ENCODE assay signal across 15 cellular contexts in genomic region chr5:79595086-79595485, GRCh38. TPM values are rescaled to one million over a fixed set of nuclear protein-coding genes. Genes with fewer than 3 reads are reported as not detected.
DNase-seq lines count a peak whose midpoint lies in the region; TF ChIP-seq lines count a peak whose summit lies in the region.
"Had no signal": no experiment of that assay in that cellular context is flagged by ENCODE, and none has a peak within 500 bp of the region (broad histone marks: within the 10 kb centered on the region; RNA-seq: fewer than 3 reads in every experiment).

No MANE protein-coding gene starts in this region.

- no peak overlapping the region for H2AFZ ChIP-seq in SK-N-SH (ENCODE audit: low read depth)

- no peaks in the 10 kb centered on the region for H4K20me1 ChIP-seq in SK-N-SH (ENCODE audit: insufficient read depth)

- TF ChIP-seq CTCF in SK-N-SH (IDR thresholded peaks at IDR 0.05) (no peak), fibroblast of villous mesenchyme (IDR thresholded peaks at IDR 0.05; ENCODE audit: insufficient read depth, low read depth, low read length) (no peak), suprapubic skin (IDR thresholded peaks at IDR 0.05) (no peak), transverse colon (IDR thresholded peaks at IDR 0.05) (no peak)

- no peaks in the 10 kb centered on the region for H3K4me1 ChIP-seq in SK-N-SH (ENCODE audit: control insufficient read depth in 1 of 2, insufficient read depth in 2 of 2, low read depth in 1 of 2, low read length in 1 of 2)
- no peaks in the 10 kb centered on the region for H3K4me1 ChIP-seq in suprapubic skin
- H3K4me1 ChIP-seq in transverse colon: no peaks in the 10 kb centered on the region

- WGBS in SK-N-SH (ENCODE audit: low lambda C conversion rate): 43% methylated on average over 1 of the region's 1 CpG
- WGBS in suprapubic skin: 67% methylated on average over 1 of the region's 1 CpG
- WGBS in transverse colon (ENCODE audit: low coverage in 1 of 2), 2 donors: 31% methylated on average over 1 of the region's 1 CpG; no CpG with 5 or more reads in 1 of the 2 donors

- intact Hi-C loops in transverse colon (cut with DNase I; ENCODE audit: low total_unique reads): no loop called here

- in situ Hi-C loops in transverse colon (cut with MboI; ENCODE audit: low pct_ligation_motif_present in 1 of 4, low pct_unique_long_range_greater_than_20kb in 1 of 4, low sequenced_read_pairs in 3 of 4): no loop called here

- no peaks in the 10 kb centered on the region for H3F3A ChIP-seq in SK-N-SH (replicated peaks; ENCODE audit: insufficient read depth)

- no peaks in the 10 kb centered on the region for H3K27me3 ChIP-seq in SK-N-SH (ENCODE audit: insufficient read depth)
- no peaks in the 10 kb centered on the region for H3K27me3 ChIP-seq in suprapubic skin
- no peaks in the 10 kb centered on the region for H3K27me3 ChIP-seq in transverse colon

- H3K4me3 ChIP-seq in SK-N-SH (ENCODE audit: low read depth in 2 of 2, low read length in 1 of 2) (no peak overlapping the region), fibroblast of villous mesenchyme (ENCODE audit: low read depth, low read length) (no peak overlapping the region), suprapubic skin (no peak overlapping the region), transverse colon (no peak overlapping the region)
- H3K4me3 ChIP-seq: HAP-1 had no signal

- no peak overlapping the region for H3K4me2 ChIP-seq in SK-N-SH

- TF ChIP-seq POLR2A in suprapubic skin (IDR thresholded peaks at IDR 0.05) (no peak), transverse colon (IDR thresholded peaks at IDR 0.05) (no peak)

- no peaks in the 10 kb centered on the region for H3K79me2 ChIP-seq in SK-N-SH (ENCODE audit: insufficient read depth)

- H3K9me2 ChIP-seq in SK-N-SH: no peaks in the 10 kb centered on the region

- POLR2A ChIA-PET in SK-N-SH (lab: Yijun Ruan, JAX): no interaction called here

- peak overlapping the region in 1 of 2 experiments; percentile 70; a peak in 1 of 4 replicates for H3K27ac ChIP-seq in SK-N-SH (ENCODE audit: low read depth in 2 of 2, low read length in 1 of 2)
- H3K27ac ChIP-seq in suprapubic skin: no peak overlapping the region
- no peak overlapping the region for H3K27ac ChIP-seq in transverse colon

- H3K9ac ChIP-seq in SK-N-SH: no peak overlapping the region

- no peaks in the 10 kb centered on the region for H3K36me3 ChIP-seq in SK-N-SH (replicated peaks in 1 of 2; ENCODE audit: control insufficient read depth in 1 of 2, insufficient read depth in 2 of 2, low read length in 1 of 2)
- H3K36me3 ChIP-seq in suprapubic skin: no peaks in the 10 kb centered on the region
- H3K36me3 ChIP-seq in transverse colon: no peaks in the 10 kb centered on the region
- H3K36me3 ChIP-seq: HAP-1 had no signal

- CTCF ChIA-PET in SK-N-SH (lab: Yijun Ruan, JAX): no interaction called here

- no peak for TF ChIP-seq RAD21 in SK-N-SH (IDR thresholded peaks at IDR 0.05; ENCODE audit: low read length)

- DNase-seq in SK-N-SH: no peak
- peak; percentile 58 for DNase-seq in dedifferentiated amniotic fluid mesenchymal stem cell (ENCODE audit: extremely low spot score)
- peak; percentile 51 for DNase-seq in fibroblast of villous mesenchyme (ENCODE audit: low read depth)
- DNase-seq in superior temporal gyrus (ENCODE audit: extremely low spot score): peak; percentile 59
- no peak for DNase-seq in suprapubic skin (ENCODE audit: low spot score in 2 of 2)
- DNase-seq in NCI-H510A (lab: John Stamatoyannopoulos, UW): no peak
- DNase-seq in transverse colon: no peak
- DNase-seq: ACHN; C1 segment of cervical spinal cord; Calu3; CD4-positive, alpha-beta T cell; DMS 273 treated with DMSO at 0.1 percent for 48 hours; DMS79; IMR-90 had no signal

- H3K9me3 ChIP-seq in SK-N-SH (no peaks in the 10 kb centered on the region), suprapubic skin (no peaks in the 10 kb centered on the region), transverse colon (no peaks in the 10 kb centered on the region)
- H3K9me3 ChIP-seq: HAP-1 had no signal

- TF ChIP-seq EP300 in SK-N-SH (IDR thresholded peaks at IDR 0.05; ENCODE audit: borderline replicate concordance in 1 of 2, low read depth in 1 of 2, low read length in 1 of 2) (no peak), suprapubic skin (IDR thresholded peaks at IDR 0.05) (no peak), transverse colon (IDR thresholded peaks at IDR 0.05; ENCODE audit: low read depth) (no peak)

TF ChIP-seq in SK-N-SH, 30 proteins besides CTCF, POLR2A, EP300 and RAD21:
- TF ChIP-seq TCF12 (IDR thresholded peaks at IDR 0.05): peak; percentile 42; the same call in 1 of the 2 replicates
- TF ChIP-seq MXI1 (IDR thresholded peaks at IDR 0.05; ENCODE audit: low read depth, low read length): no peak

RNA-seq across cellular contexts. Expression of gene TENT2, which starts 17.2 kb away (rescaled TPM):
- 18.9 and 24.9 TPM in 2 replicates for polyA plus RNA-seq in SK-N-SH (2012; rRNA removed)
- polyA plus RNA-seq in SK-N-SH (2012; cell fraction: cytosol; rRNA removed): 19.0 and 22.7 TPM in 2 replicates
- 33.5 and 64.3 TPM in 2 replicates for polyA plus RNA-seq in SK-N-SH (2012; cell fraction: nucleus; rRNA removed)
- total RNA-seq in fibroblast of villous mesenchyme: 55.1 and 68.7 TPM in 2 replicates
- 100 to 1,000 TPM in 1 of 4 donors, 10 to 100 TPM in 3; 54.0 to 168 (median 60.4) TPM for total RNA-seq in suprapubic skin
- 10 to 100 TPM; 24.9 to 83.7 (median 63.6) TPM for total RNA-seq in transverse colon

Comparison
In these comparisons a context has a peak if more than half of its experiments do, and no peak if none do; other contexts are left out.
1. DNase-seq: peak in dedifferentiated amniotic fluid mesenchymal stem cell (single experiment), fibroblast of villous mesenchyme (single experiment) and superior temporal gyrus (single experiment); none in SK-N-SH (single experiment), suprapubic skin (0 of 2), NCI-H510A (single experiment) and transverse colon (single experiment).